In the genomic region with DNA sequence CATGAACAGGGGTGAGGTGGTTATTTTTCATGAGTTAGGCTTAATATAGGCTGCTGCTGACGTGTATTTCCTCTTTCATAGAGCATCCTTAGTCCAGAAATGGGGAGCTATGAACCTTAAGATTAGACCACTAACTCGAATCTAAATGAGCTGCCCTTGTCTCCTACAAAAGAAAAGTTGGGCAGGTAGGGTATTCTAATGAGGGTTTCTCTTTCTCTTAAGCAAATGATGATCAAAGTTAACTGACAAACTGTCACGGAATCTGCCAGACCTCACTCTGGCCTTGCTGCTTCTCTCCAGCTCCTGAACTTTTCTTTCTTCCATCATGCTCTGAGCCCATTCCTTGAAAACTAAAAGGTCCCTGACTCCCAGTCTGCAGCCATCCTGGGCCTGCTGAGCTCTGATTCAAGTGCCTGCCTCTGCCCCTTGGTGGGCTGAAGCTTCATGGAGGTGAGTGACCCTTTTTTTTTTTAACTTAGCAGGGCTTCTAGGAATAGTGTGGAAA, we compare ENCODE assay signal across 9 cellular contexts. TPM values are rescaled to one million over a fixed set of nuclear protein-coding genes. Genes with fewer than 3 reads are reported as not detected.
A peak's percentile ranks its signal among the peaks of the same experiment; 100 is the strongest.
DNase-seq lines count a peak whose midpoint lies in the region; ATAC-seq and TF ChIP-seq lines count a peak whose summit lies in the region.
"Had no signal": no experiment of that assay in that cellular context is flagged by ENCODE, and none has a peak within 500 bp of the region (broad histone marks: within the 10 kb centered on the region; RNA-seq: fewer than 3 reads in every experiment).

Gene TRIM69 (plus strand): TSS at position 268 of the 505 bp plus-strand sequence. CDS start 177 bp downstream, at position 445.

- H3K4me1 Mint-ChIP-seq in T-helper 17 cell = peaks cover 36% of the 10 kb centered on the region

- H3K9me3 ChIP-seq in GM23248 (ENCODE audit: low read depth) (no peaks in the 10 kb centered on the region), T-helper 17 cell (ENCODE audit: control insufficient read depth, low read length, poor library complexity, severe bottlenecking) (no peaks in the 10 kb centered on the region), hepatocyte (ENCODE audit: low read depth) (no peaks in the 10 kb centered on the region)

- no peaks in the 10 kb centered on the region for H3K27me3 Mint-ChIP-seq in T-helper 17 cell

- no peaks in the 10 kb centered on the region for H3K79me2 ChIP-seq in GM23248 (ENCODE audit: insufficient read depth)
- peaks cover under 1% of the 10 kb centered on the region for H3K79me2 ChIP-seq in hepatocyte

- peak within 1 kb of the TSS; percentile 97 for H3K27ac Mint-ChIP-seq in T-helper 17 cell

- H3K36me3 ChIP-seq in GM23248 (ENCODE audit: low read depth) = no peaks in the 10 kb centered on the region
- H3K36me3 ChIP-seq in hepatocyte (replicated peaks; ENCODE audit: insufficient read depth, low read depth) = no peaks in the 10 kb centered on the region

- H3K4me3 ChIP-seq in GM23248 (no peak within 1 kb of the TSS), hepatocyte (no peak within 1 kb of the TSS)

- H4K20me1 ChIP-seq in GM23248 (ENCODE audit: insufficient read depth) = no peaks in the 10 kb centered on the region
- H4K20me1 ChIP-seq in hepatocyte (ENCODE audit: insufficient read depth, poor library complexity, severe bottlenecking) = no peaks in the 10 kb centered on the region

- H3K27me3 ChIP-seq in GM23248 (replicated peaks; ENCODE audit: insufficient read depth) = no peaks in the 10 kb centered on the region
- no peaks in the 10 kb centered on the region for H3K27me3 ChIP-seq in hepatocyte

- H3K36me3 Mint-ChIP-seq in T-helper 17 cell (ENCODE audit: low read depth) = no peaks in the 10 kb centered on the region

- H3K27ac ChIP-seq in GM23248 = no peak within 1 kb of the TSS
- peak within 1 kb of the TSS; percentile 10 for H3K27ac ChIP-seq in hepatocyte
- peak within 1 kb of the TSS; percentile 23 for H3K27ac ChIP-seq in substantia nigra (ENCODE audit: low read depth, low read length, poor library complexity, severe bottlenecking)
- H3K27ac ChIP-seq: KMS-11 had no signal

- no peak within 1 kb of the TSS for H3K4me2 ChIP-seq in GM23248 (ENCODE audit: unreplicated experiment)
- H3K4me2 ChIP-seq in hepatocyte = no peak within 1 kb of the TSS
- H3K4me2 ChIP-seq: KMS-11 had no signal

- H3K9me2 ChIP-seq in GM23248 (ENCODE audit: insufficient read depth) = no peaks in the 10 kb centered on the region
- H3K9me2 ChIP-seq in hepatocyte (replicated peaks; ENCODE audit: insufficient read depth) = no peaks in the 10 kb centered on the region

- H2AFZ ChIP-seq in GM23248 = peak within 1 kb of the TSS; percentile 48
- H2AFZ ChIP-seq in hepatocyte = no peak within 1 kb of the TSS

- ATAC-seq in T-helper 17 cell (peak; percentile 55), GM18519 (IDR thresholded peaks at IDR 0.05; ENCODE audit: low FRiP score, unreplicated experiment) (no peak), GM18520 (IDR thresholded peaks at IDR 0.05; ENCODE audit: unreplicated experiment) (no peak)

- in situ Hi-C loops in GM23248 (cut with MboI) = loop anchor here (10.0 to 25.0 kb wide), 2 partner anchors 72 to 149 kb away; partner anchors contain the start of gene SPG11

- WGBS in GM23248 (ENCODE audit: low coverage in 1 of 2, low lambda C conversion rate in 2 of 2, missing lambda C conversion rate in 2 of 2), 2 experiments = 63 to 77% methylated on average over 3 of the region's 3 CpGs
- WGBS in hepatocyte (ENCODE audit: low lambda C conversion rate, missing lambda C conversion rate) = 84% methylated on average over 3 of the region's 3 CpGs

- no peaks in the 10 kb centered on the region for H3K4me1 ChIP-seq in GM23248 (ENCODE audit: insufficient read depth)
- H3K4me1 ChIP-seq in hepatocyte (ENCODE audit: insufficient read depth) = no peaks in the 10 kb centered on the region

- no peaks in the 10 kb centered on the region for H3F3A ChIP-seq in GM23248 (ENCODE audit: insufficient read depth)

- H3K4me3 Mint-ChIP-seq in T-helper 17 cell = peak within 1 kb of the TSS; percentile 92

- DNase-seq in GM23248 (no peak), T-helper 17 cell (no peak), hepatocyte (ENCODE audit: low spot score) (no peak), substantia nigra (lab: John Stamatoyannopoulos, UW) (no peak), foreskin melanocyte (no peak), NCI-H510A (lab: John Stamatoyannopoulos, UW) (no peak)

- no peak for TF ChIP-seq CTCF in hepatocyte (IDR thresholded peaks at IDR 0.05; ENCODE audit: poor library complexity)

- no peak within 1 kb of the TSS for H3K9ac ChIP-seq in GM23248
- H3K9ac ChIP-seq: KMS-11 had no signal

RNA-seq across cellular contexts. Expression of gene TRIM69, which starts in this region (rescaled TPM):
- 9.2 and 9.7 TPM in 2 replicates for total RNA-seq in GM23248 (2014; rRNA removed; shearing (Covaris generic))
- polyA plus RNA-seq in GM23248 (2016; fragmentation: Nextera tagmentation; extraction: Ambion mirVana) (8.9 and 9.8 TPM in 2 replicates), hepatocyte (6.5 and 9.7 TPM in 2 replicates)
- total RNA-seq in T-helper 17 cell (10 to 100 TPM; 22.2 to 31.7 TPM), hepatocyte (10.8 and 11.0 TPM in 2 replicates)
